Comparison of ENCODE assay signal across 18 cellular contexts in the genomic region with DNA sequence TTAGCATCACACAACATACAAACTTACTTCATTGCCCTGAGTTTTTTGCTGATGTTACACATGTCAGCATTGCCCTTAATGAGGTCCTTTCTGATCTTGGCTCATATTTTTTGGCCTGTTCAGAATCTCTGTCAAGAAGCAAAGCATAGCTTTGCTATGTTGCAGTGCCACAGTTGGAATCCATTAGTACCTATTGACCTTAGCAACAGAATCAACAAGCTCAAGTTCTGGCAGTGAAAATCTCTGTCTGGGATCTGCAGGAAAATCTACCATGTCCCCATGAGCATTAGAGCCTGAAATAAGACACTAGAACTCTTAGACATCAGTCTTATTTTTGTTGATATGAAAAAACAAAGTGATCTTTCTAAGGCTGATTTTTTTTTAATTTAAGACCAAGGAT.
"Had no signal": no experiment of that assay in that cellular context is flagged by ENCODE, and none has a peak within 500 bp of the region (broad histone marks: within the 10 kb centered on the region; RNA-seq: fewer than 3 reads in every experiment).

No MANE protein-coding gene starts in this region.

- H3K4me3 Mint-ChIP-seq: activated CD4-positive, alpha-beta memory T cell treated with anti-CD3 and anti-CD28 coated beads, Interleukin-2, amount 10 ng/mL, durations not matched to agents 7 days and 5 days; activated T-cell treated with anti-CD3 and anti-CD28 coated beads, Interleukin-2, amount 50 U/mL, for 24 hours; natural killer cell; stimulated activated memory B cell treated with anti-CD40 and anti-IgM and Interleukin-4, amounts not matched to agents 10 μg/mL and 1 μg/mL and 100 μg/mL, for 72 hours had no signal

- H3K27me3 ChIP-seq: adrenal gland, colonic mucosa, gastrocnemius medialis, neutrophil, tibial artery, uterus had no signal

- H3K79me2 ChIP-seq: parathyroid adenoma had no signal

- DNase-seq: activated CD4-positive, alpha-beta memory T cell treated with anti-CD3 and anti-CD28 coated beads, Interleukin-2, amount 10 ng/mL, durations not matched to agents 7 days and 5 days; activated effector memory CD4-positive, alpha-beta T cell treated with Interleukin-2 at 50 U/mL for 16 hours; activated naive CD4-positive, alpha-beta T cell treated with anti-CD3 and anti-CD28 coated beads, Interleukin-2, amount 50 U/mL, for 16 hours; activated T-cell treated with anti-CD3 and anti-CD28 coated beads, Interleukin-2, amount 50 U/mL, for 24 hours; adrenal gland; central memory CD4-positive, alpha-beta T cell; colonic mucosa; effector CD4-positive, alpha-beta T cell; gastrocnemius medialis; natural killer cell; stimulated activated CD4-positive, alpha-beta T cell treated with anti-CD3 and anti-CD28 coated beads, Interleukin-2, amount 100 ng/mL, for 48 hours; tibial artery; uterus had no signal

- H3K9me3 Mint-ChIP-seq: activated CD4-positive, alpha-beta memory T cell treated with anti-CD3 and anti-CD28 coated beads, Interleukin-2, amount 10 ng/mL, durations not matched to agents 7 days and 5 days; activated T-cell treated with anti-CD3 and anti-CD28 coated beads, Interleukin-2, amount 50 U/mL, for 24 hours; natural killer cell had no signal

- H3K36me3 Mint-ChIP-seq: natural killer cell; stimulated activated memory B cell treated with anti-CD40 and anti-IgM and Interleukin-4, amounts not matched to agents 10 μg/mL and 1 μg/mL and 100 μg/mL, for 72 hours had no signal

- H3K27ac ChIP-seq: adrenal gland, colonic mucosa, neutrophil, parathyroid adenoma, tibial artery, uterus, VCaP had no signal

- H3K4me1 Mint-ChIP-seq: activated CD4-positive, alpha-beta memory T cell treated with anti-CD3 and anti-CD28 coated beads, Interleukin-2, amount 10 ng/mL, durations not matched to agents 7 days and 5 days; natural killer cell; stimulated activated memory B cell treated with anti-CD40 and anti-IgM and Interleukin-4, amounts not matched to agents 10 μg/mL and 1 μg/mL and 100 μg/mL, for 72 hours had no signal

- H3K9me3 ChIP-seq: adrenal gland, colonic mucosa, gastrocnemius medialis, neutrophil, tibial artery, uterus had no signal

- H3K4me3 ChIP-seq: adrenal gland, colonic mucosa, gastrocnemius medialis, tibial artery, uterus had no signal

- H3K27ac Mint-ChIP-seq: activated CD4-positive, alpha-beta memory T cell treated with anti-CD3 and anti-CD28 coated beads, Interleukin-2, amount 10 ng/mL, durations not matched to agents 7 days and 5 days; activated T-cell treated with anti-CD3 and anti-CD28 coated beads, Interleukin-2, amount 50 U/mL, for 24 hours; natural killer cell; stimulated activated memory B cell treated with anti-CD40 and anti-IgM and Interleukin-4, amounts not matched to agents 10 μg/mL and 1 μg/mL and 100 μg/mL, for 72 hours had no signal

- FAIRE-seq: endothelial cell of umbilical vein had no signal

- H2AFZ ChIP-seq: parathyroid adenoma had no signal

- H3K9ac ChIP-seq: parathyroid adenoma had no signal

- H3K4me1 ChIP-seq: adrenal gland, colonic mucosa, parathyroid adenoma, tibial artery, uterus had no signal

- H3K36me3 ChIP-seq: adrenal gland, colonic mucosa, gastrocnemius medialis, neutrophil, tibial artery, uterus had no signal
